Comparison of ENCODE assay signal across 8 cellular contexts in the genomic region with DNA sequence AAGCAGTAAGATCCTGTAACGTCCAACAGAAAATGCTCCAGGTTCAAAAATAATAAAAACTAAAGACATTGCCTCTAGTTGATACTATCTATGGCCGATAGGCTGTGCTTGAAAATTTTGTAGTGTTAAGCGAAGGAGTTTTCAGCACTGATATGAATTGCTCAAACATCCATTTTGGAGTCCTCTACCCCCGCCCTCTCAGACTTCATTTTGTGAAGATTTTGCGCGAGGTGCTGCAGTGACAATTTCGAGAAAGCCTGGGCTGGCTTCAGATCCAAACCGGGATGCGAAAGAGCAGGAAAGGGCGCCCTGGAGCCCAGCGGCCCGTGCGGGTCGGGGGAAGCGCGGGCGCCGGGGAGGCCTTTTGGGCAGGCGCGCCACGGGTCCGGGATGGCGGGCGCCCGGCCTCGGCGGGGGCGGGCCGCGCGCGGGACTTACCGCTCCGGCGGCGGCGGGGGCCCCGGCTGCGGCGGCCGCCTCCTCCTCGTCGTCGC. TPM values are rescaled to one million over a fixed set of nuclear protein-coding genes. Genes with fewer than 3 reads are reported as not detected.
DNase-seq lines count a peak whose midpoint lies in the region; ATAC-seq and TF ChIP-seq lines count a peak whose summit lies in the region.

No MANE protein-coding gene starts in this region.

- DNase-seq in SHP77 (lab: John Stamatoyannopoulos, UW) (peak; percentile 39 to 47), SHP77 treated with DMSO at 0.1 percent for 48 hours (lab: John Stamatoyannopoulos, UW) (no peak), SK-N-DZ (ENCODE audit: low spot score) (peak; percentile 49), breast epithelium (ENCODE audit: low spot score in 2 of 2) (peak in 1 of 2 donors; percentile 49)
- peak; percentile 72 for DNase-seq in Jurkat, Clone E6-1 (ENCODE audit: low read depth, low spot score)
- peak; percentile 33 for DNase-seq in stimulated activated CD8-positive, alpha-beta memory T cell treated with anti-CD3 and anti-CD28 coated beads, Interleukin-4, amount 100 ng/mL, for 1 hour (ENCODE audit: low read depth in 2 of 2, low spot score in 1 of 2)

- H3K4me3 ChIP-seq in Jurkat, Clone E6-1 (ENCODE audit: low read length) = peak overlapping the region; percentile 86
- peak overlapping the region; percentile 83 to 99 (median 98) for H3K4me3 ChIP-seq in breast epithelium
- H3K4me3 ChIP-seq in liver (ENCODE audit: low read depth in 1 of 3, low read length in 3 of 3) = peak overlapping the region; percentile 73 to 97 (median 83)

- peak; percentile 29 to 59 (median 48) for TF ChIP-seq CTCF in breast epithelium (IDR thresholded peaks at IDR 0.05)
- peak; percentile 29 for TF ChIP-seq CTCF in liver (IDR thresholded peaks at IDR 0.05; ENCODE audit: low read depth, low read length, missing input control)

- peaks cover 0 to 8% of the 10 kb centered on the region in 2 donors for H3K4me1 ChIP-seq in breast epithelium
- peaks cover 3 to 40% (median 25%) of the 10 kb centered on the region in 4 donors for H3K4me1 ChIP-seq in liver (ENCODE audit: control insufficient read depth in 4 of 4, insufficient read depth in 4 of 4, low read length in 3 of 4)

- peak overlapping the region; percentile 84 to 87 for H3K9ac ChIP-seq in liver (ENCODE audit: low read depth in 1 of 2, low read length in 2 of 2)

- peak; percentile 28 to 54 for TF ChIP-seq RAD21 in liver (IDR thresholded peaks at IDR 0.05)

- under 1% methylated on average over 44 of the region's 44 CpGs for WGBS in liver

- H3K27me3 ChIP-seq in breast epithelium (no peaks in the 10 kb centered on the region), liver (ENCODE audit: control insufficient read depth in 4 of 4, insufficient read depth in 4 of 4, low read length in 3 of 4) (no peaks in the 10 kb centered on the region)

- ATAC-seq in GM21717 (IDR thresholded peaks at IDR 0.05; ENCODE audit: unreplicated experiment) = peak; percentile 16

- no peak for TF ChIP-seq POLR2A in breast epithelium (IDR thresholded peaks at IDR 0.05)

- intact Hi-C loops in breast epithelium (cut with DNase I; ENCODE audit: low total_unique reads) = no loop called here

- H3K27ac ChIP-seq in breast epithelium (peak overlapping the region; percentile 99), liver (ENCODE audit: low read depth in 1 of 2, low read length in 2 of 2) (peak overlapping the region; percentile 98 to 100)

- H3K36me3 ChIP-seq in breast epithelium (no peaks in the 10 kb centered on the region), liver (ENCODE audit: control insufficient read depth in 4 of 4, insufficient read depth in 3 of 4, low read depth in 1 of 4, low read length in 3 of 4) (no peaks in the 10 kb centered on the region)

- H3K9me3 ChIP-seq in breast epithelium = peaks cover 0 to 5% of the 10 kb centered on the region in 2 donors
- no peaks in the 10 kb centered on the region for H3K9me3 ChIP-seq in liver (ENCODE audit: control insufficient read depth in 4 of 4, low read length in 3 of 4)

TF ChIP-seq in liver, 16 proteins besides CTCF, POLR2A, EP300 and RAD21:
- TF ChIP-seq SP1 (IDR thresholded peaks at IDR 0.05) (no peak), YY1 (IDR thresholded peaks at IDR 0.05) (peak; percentile 96)

RNA-seq across cellular contexts. Expression of a gene that starts 1.8 kb away (rescaled TPM):
- 39.2 TPM for polyA plus RNA-seq in Jurkat, Clone E6-1 (2012; ENCODE audit: insufficient read depth, insufficient read length)
- polyA plus RNA-seq in SK-N-DZ (2014; cell fraction: cytosol; rRNA removed) = 61.8 and 63.5 TPM in 2 replicates
- 39.5 and 69.9 TPM in 2 replicates for polyA plus RNA-seq in SK-N-DZ (2014; cell fraction: nucleus; rRNA removed)
- total RNA-seq in breast epithelium (100 to 1,000 TPM; 104 to 174 (median 134) TPM), liver (10 to 100 TPM; 55.4 to 83.7 TPM)
- polyA plus RNA-seq in liver = 10 to 100 TPM in 1 of 2 donors, 1 to 10 TPM in 1; 10.0 to 11.0 TPM
